In genomic region chr2:87284476-87284772, GRCh38 we compare ENCODE assay signal across 6 cellular contexts.
DNase-seq lines count a peak whose midpoint lies in the region; ATAC-seq, FAIRE-seq and TF ChIP-seq lines count a peak whose summit lies in the region.
"Not testable (repeated sequence)": the region's sequence is repeated elsewhere in the genome, so short reads cannot be mapped to it uniquely, and the experiment has no call there.

No MANE protein-coding gene starts in this region.

- H3K4me1 Mint-ChIP-seq in neural progenitor cell, result not testable (repeated sequence)

- H3K9ac ChIP-seq in PC-3 (ENCODE audit: low read length); K562 (ENCODE audit: insufficient read depth in 1 of 2, low read depth in 2 of 2, low read length in 2 of 2); keratinocyte (ENCODE audit: control insufficient read depth, extremely low read depth, insufficient read depth, low read length); neural progenitor cell: not testable (repeated sequence)

- in situ Hi-C loops in K562 (cut with MboI), result not testable (repeated sequence)

- not testable (repeated sequence) for TF ChIP-seq POLR2A in H54 (IDR thresholded peaks at IDR 0.05; ENCODE audit: low read depth, low read length); K562 (conservative IDR thresholded peaks at IDR 0.05)

- TF ChIP-seq EP300 in K562 (IDR thresholded peaks at IDR 0.05; ENCODE audit: low read length), result not testable (repeated sequence)

- not testable (repeated sequence) for H4K20me1 ChIP-seq in PC-3 (ENCODE audit: low read length); K562 (replicated peaks; ENCODE audit: control insufficient read depth, insufficient read depth, low read length); keratinocyte (ENCODE audit: control insufficient read depth, extremely low read depth, insufficient read depth, low read length); neural progenitor cell (ENCODE audit: low read depth)

- not testable (repeated sequence) for H3K79me2 ChIP-seq in PC-3 (ENCODE audit: low read length); K562 (ENCODE audit: control insufficient read depth, insufficient read depth, low read length); keratinocyte (ENCODE audit: control insufficient read depth, insufficient read depth, low read length); neural progenitor cell (ENCODE audit: low read depth)

- not testable (repeated sequence) for H3K27me3 Mint-ChIP-seq in neural progenitor cell (ENCODE audit: insufficient read depth, low read depth)

- H3K9me2 ChIP-seq in PC-3 (replicated peaks; ENCODE audit: low read length), result not testable (repeated sequence)

- FAIRE-seq in H54 (lab: Jason Lieb, UNC), result peak; percentile 20
- not testable (repeated sequence) for FAIRE-seq in K562 (lab: Jason Lieb, UNC)
- peak; percentile 77 for FAIRE-seq in keratinocyte (lab: Jason Lieb, UNC)

- DNase-seq in H54 (ENCODE audit: insufficient read length, low spot score); PC-3; RWPE2 (ENCODE audit: low spot score); K562 (ENCODE audit: extremely low read depth in 1 of 4, low spot score in 3 of 4); keratinocyte (ENCODE audit: low read depth, low spot score); neural progenitor cell (ENCODE audit: low spot score): not testable (repeated sequence)

- intact Hi-C loops in PC-3 (cut with micrococcal nuclease); K562 (cut with micrococcal nuclease): not testable (repeated sequence)

- H3K4me3 ChIP-seq in PC-3 (ENCODE audit: low read length); RWPE2 (ENCODE audit: severe bottlenecking); K562; keratinocyte (ENCODE audit: control insufficient read depth in 2 of 3, extremely low read depth in 1 of 3, insufficient read depth in 2 of 3, low read depth in 1 of 3, low read length in 3 of 3); neural progenitor cell: not testable (repeated sequence)

- H3K27ac ChIP-seq in PC-3 (ENCODE audit: low read length); RWPE2 (ENCODE audit: poor library complexity, severe bottlenecking); K562 (ENCODE audit: extremely low read depth, low read depth, low read length); keratinocyte (ENCODE audit: control insufficient read depth, insufficient read depth, low read length); neural progenitor cell: not testable (repeated sequence)

- CTCF ChIA-PET in PC-3 (lab: Charles Lee); K562 (lab: Yijun Ruan, JAX; ENCODE audit: low intra/inter-chr PET ratio): not testable (repeated sequence)

- WGBS in K562 (ENCODE audit: insufficient coverage, low coverage, missing lambda C conversion rate), result 10% methylated on average over 1 of the region's 9 CpGs

- ATAC-seq in PC-3, result peak; percentile 43
- peak; percentile 23; the same call in 1 of the 3 replicates for ATAC-seq in RWPE2 (ENCODE audit: low read depth)
- peak; percentile 47; the same call in 2 of the 3 replicates for ATAC-seq in K562

- not testable (repeated sequence) for BruUV-seq in PC-3 (replicated peaks; lab: Mats Ljungman, UMichigan); K562 (replicated peaks; lab: Mats Ljungman, UMichigan)

- H3K27ac Mint-ChIP-seq in neural progenitor cell, result not testable (repeated sequence)

- not testable (repeated sequence) for H3K4me3 Mint-ChIP-seq in neural progenitor cell

- not testable (repeated sequence) for H3K9me3 ChIP-seq in PC-3 (ENCODE audit: low read length); RWPE2 (ENCODE audit: severe bottlenecking); K562 (replicated peaks; ENCODE audit: control insufficient read depth, insufficient read depth, low read depth, low read length); keratinocyte (ENCODE audit: control insufficient read depth, low read depth, low read length); neural progenitor cell (ENCODE audit: low read depth)

- H3K36me3 Mint-ChIP-seq in neural progenitor cell, result not testable (repeated sequence)

- not testable (repeated sequence) for H3K27me3 ChIP-seq in PC-3 (ENCODE audit: low read length); RWPE2 (ENCODE audit: insufficient read depth, poor library complexity, severe bottlenecking); K562 (ENCODE audit: control insufficient read depth in 2 of 2, insufficient read depth in 2 of 2, low read length in 2 of 2); keratinocyte (ENCODE audit: control insufficient read depth, extremely low read depth, insufficient read depth, low read length); neural progenitor cell

- H3F3A ChIP-seq in PC-3 (ENCODE audit: low read length, unreplicated experiment); neural progenitor cell (ENCODE audit: low read depth): not testable (repeated sequence)

- H2AFZ ChIP-seq in PC-3 (ENCODE audit: low read length); K562 (ENCODE audit: low read depth, low read length); keratinocyte (ENCODE audit: control insufficient read depth, low read length): not testable (repeated sequence)
- peak overlapping the region; percentile 79 for H2AFZ ChIP-seq in neural progenitor cell (replicated peaks)

- not testable (repeated sequence) for H3K36me3 ChIP-seq in PC-3 (ENCODE audit: low read depth, low read length); RWPE2 (ENCODE audit: low read depth); K562 (ENCODE audit: control insufficient read depth, insufficient read depth, low read length); keratinocyte (ENCODE audit: control insufficient read depth in 2 of 2, extremely low read depth in 1 of 2, insufficient read depth in 2 of 2, low read length in 2 of 2); neural progenitor cell

- H3K4me2 ChIP-seq in PC-3 (ENCODE audit: low read length); K562 (ENCODE audit: insufficient read depth, low read length); keratinocyte (ENCODE audit: control insufficient read depth, extremely low read depth, insufficient read depth, low read depth, low read length); neural progenitor cell: not testable (repeated sequence)

- TF ChIP-seq RAD21 in K562 (CRISPR knock-in tag; conservative IDR thresholded peaks at IDR 0.05 in 1 of 2, IDR thresholded peaks at IDR 0.05 in 1 of 2), result not testable (repeated sequence)

- not testable (repeated sequence) for H3K9me3 Mint-ChIP-seq in neural progenitor cell

- not testable (repeated sequence) for TF ChIP-seq CTCF in PC-3 (conservative IDR thresholded peaks at IDR 0.05; ENCODE audit: low read depth, low read length); RWPE2 (IDR thresholded peaks at IDR 0.05; ENCODE audit: poor library complexity, severe bottlenecking); K562 (IDR thresholded peaks at IDR 0.05 in 2 of 3, conservative IDR thresholded peaks at IDR 0.05 in 1 of 3; ENCODE audit: insufficient read depth in 2 of 3, low read depth in 1 of 3, low read length in 3 of 3); keratinocyte (optimal IDR thresholded peaks at IDR 0.05 in 1 of 3, IDR thresholded peaks at IDR 0.05 in 1 of 3, conservative IDR thresholded peaks at IDR 0.05 in 1 of 3; ENCODE audit: extremely low read depth in 1 of 3, insufficient read depth in 2 of 3, low read length in 3 of 3); neural progenitor cell (IDR thresholded peaks at IDR 0.05)

- dilution Hi-C loops in keratinocyte (cut with MboI; ENCODE audit: extremely low pct_ligation_motif_present, low sequenced_read_pairs), result not testable (repeated sequence)

- H3K4me1 ChIP-seq in PC-3 (ENCODE audit: insufficient read depth, low read length); RWPE2 (ENCODE audit: insufficient read depth, poor library complexity, severe bottlenecking); K562 (replicated peaks in 1 of 2; ENCODE audit: control insufficient read depth in 2 of 2, insufficient read depth in 2 of 2, low read length in 2 of 2); keratinocyte (ENCODE audit: control insufficient read depth, extremely low read depth, insufficient read depth, low read length); neural progenitor cell: not testable (repeated sequence)

- H3K9me1 ChIP-seq in K562 (ENCODE audit: control insufficient read depth, insufficient read depth, low read length); keratinocyte (ENCODE audit: control insufficient read depth, extremely low read depth, insufficient read depth, low read length): not testable (repeated sequence)

- POLR2A ChIA-PET in PC-3 (lab: Charles Lee; ENCODE audit: unreplicated experiment); K562 (lab: Yijun Ruan, JAX): not testable (repeated sequence)
